8 cellular contexts compared by ENCODE assay signal in genomic region chr17:75940727-75941441, GRCh38. TPM values are rescaled to one million over a fixed set of nuclear protein-coding genes. Genes with fewer than 3 reads are reported as not detected.
A peak's percentile ranks its signal among the peaks of the same experiment; 100 is the strongest.
DNase-seq lines count a peak whose midpoint lies in the region; ATAC-seq and TF ChIP-seq lines count a peak whose summit lies in the region.

Gene FBF1 (minus strand): TSS chr17:75941042. CDS start chr17:75938149, 2,893 bp downstream.

- H3K9me3 ChIP-seq in MG63 = no peaks in the 10 kb centered on the region

- H3K36me3 Mint-ChIP-seq in nephron (ENCODE audit: low read depth) = peaks cover 18% of the 10 kb centered on the region

- peaks cover 8% of the 10 kb centered on the region for H3K4me1 Mint-ChIP-seq in nephron

- H3K9me3 Mint-ChIP-seq in nephron = no peaks in the 10 kb centered on the region

- peak; percentile 97 for DNase-seq in EL
- peak; percentile 98 for DNase-seq in H7
- DNase-seq in MG63 = peak; percentile 99
- peak; percentile 95 to 99 for DNase-seq in SHP77 (lab: John Stamatoyannopoulos, UW)
- peak; percentile 81 for DNase-seq in activated effector memory CD4-positive, alpha-beta T cell treated with Interleukin-2 at 50 U/mL for 16 hours
- DNase-seq in fibroblast of the aortic adventitia (ENCODE audit: low read depth) = peak; percentile 88
- DNase-seq in stimulated activated naive CD8-positive, alpha-beta T cell treated with anti-CD3 and anti-CD28 coated beads, Interleukin-15, Interleukin-2, amounts not matched to agents 100 U/mL and 50 U/mL, for 24 hours = peak; percentile 93

- peak within 1 kb of the TSS; percentile 88 to 96 (median 96) for H3K4me3 Mint-ChIP-seq in nephron

- ATAC-seq in stimulated activated naive CD8-positive, alpha-beta T cell treated with anti-CD3 and anti-CD28 coated beads, Interleukin-15, Interleukin-2, amounts not matched to agents 100 U/mL and 50 U/mL, for 24 hours = peak; percentile 100

- peak within 1 kb of the TSS in 2 of 3 experiments; percentile 62 to 84 for H3K27ac Mint-ChIP-seq in nephron

- TF ChIP-seq CTCF in fibroblast of the aortic adventitia (IDR thresholded peaks at IDR 0.05; ENCODE audit: insufficient read depth, low read length) (no peak), nephron (IDR thresholded peaks at IDR 0.05; ENCODE audit: unreplicated experiment in 3 of 3) (no peak)

- H3K27me3 ChIP-seq in H7 (ENCODE audit: control insufficient read depth, insufficient read depth, low read length) (no peaks in the 10 kb centered on the region), MG63 (no peaks in the 10 kb centered on the region)

- H3K4me3 ChIP-seq in H7 (ENCODE audit: insufficient read depth, low read depth, low read length) (peak within 1 kb of the TSS; percentile 81), MG63 (peak within 1 kb of the TSS; percentile 84), fibroblast of the aortic adventitia (ENCODE audit: low read depth, low read length) (peak within 1 kb of the TSS; percentile 86)

- H3K36me3 ChIP-seq in H7 (replicated peaks; ENCODE audit: control insufficient read depth, insufficient read depth, low read length) (no peaks in the 10 kb centered on the region), MG63 (peaks cover 6% of the 10 kb centered on the region)

- no peaks in the 10 kb centered on the region for H3K27me3 Mint-ChIP-seq in nephron (ENCODE audit: low read depth)

RNA-seq across cellular contexts. Expression of gene FBF1, which starts in this region (rescaled TPM):
- 17.9 and 27.7 TPM in 2 replicates for total RNA-seq in H7 (2014; rRNA removed; shearing (Covaris generic))
- 13.4 and 15.2 TPM in 2 replicates for total RNA-seq in MG63 (2014; rRNA removed; shearing (Covaris generic); ENCODE audit: low replicate concordance)
- total RNA-seq in fibroblast of the aortic adventitia (ENCODE audit: low replicate concordance) = 14.1 and 21.1 TPM in 2 replicates

Comparison
In these comparisons a context has a peak if more than half of its experiments do, and no peak if none do; other contexts are left out.
1. Peak in every context shown above with its lines: DNase-seq, ATAC-seq and H3K4me3 ChIP-seq.